In the genomic region with DNA sequence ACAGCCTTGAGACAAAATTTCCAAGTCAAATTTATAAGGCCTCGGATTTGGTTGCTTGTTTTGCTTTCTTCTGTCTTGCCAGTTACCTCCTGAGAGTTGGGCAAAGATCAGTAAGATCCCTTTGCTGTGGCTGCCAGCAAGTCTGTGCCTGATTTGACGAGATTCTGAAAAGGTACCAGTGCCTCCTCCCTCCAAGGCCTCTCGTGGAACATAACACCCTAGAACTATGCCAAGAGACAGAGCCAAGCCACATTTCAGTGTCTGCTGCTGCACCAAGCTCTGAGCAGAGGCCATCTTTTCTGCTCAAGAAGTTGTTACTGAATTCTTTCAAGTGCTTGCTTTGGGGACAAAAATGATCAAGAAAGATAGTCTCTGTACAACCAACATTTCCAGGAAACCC, we compare ENCODE assay signal across 12 cellular contexts.
DNase-seq lines count a peak whose midpoint lies in the region; ATAC-seq and TF ChIP-seq lines count a peak whose summit lies in the region.
"Had no signal": no experiment of that assay in that cellular context is flagged by ENCODE, and none has a peak within 500 bp of the region (broad histone marks: within the 10 kb centered on the region; RNA-seq: fewer than 3 reads in every experiment).

No MANE protein-coding gene starts in this region.

- WGBS in psoas muscle, 3 donors = 20 to 41% (median 20%) methylated on average over 3 of the region's 3 CpGs

- no peak for DNase-seq in WTC11 (ENCODE audit: low spot score)
- no peak for DNase-seq in left ventricle myocardium superior
- no peak for DNase-seq in psoas muscle
- no peak for DNase-seq in stimulated activated naive CD8-positive, alpha-beta T cell treated with anti-CD3 and anti-CD28 coated beads, Interleukin-15, amount 100 ng/mL, for 72 hours
- DNase-seq in GM13976 (ENCODE audit: low spot score) = no peak

- peaks cover 9% of the 10 kb centered on the region for H3K36me3 Mint-ChIP-seq in WTC11

- H3K4me3 Mint-ChIP-seq in WTC11 = no peak overlapping the region
- H3K4me3 Mint-ChIP-seq in stimulated activated naive CD8-positive, alpha-beta T cell treated with anti-CD3 and anti-CD28 coated beads, Interleukin-15, amount 100 ng/mL, for 72 hours = no peak overlapping the region
- H3K4me3 Mint-ChIP-seq: activated T-cell treated with anti-CD3 and anti-CD28 coated beads, Interleukin-2, amount 50 U/mL, for 4 hours had no signal

- intact Hi-C loops in left ventricle myocardium superior (cut with micrococcal nuclease) (loop anchor here (2.0 kb wide), 1 partner anchor 235 kb away; no protein-coding TSS in a partner anchor), psoas muscle (cut with DNase I) (loop anchor here (1.0 to 5.0 kb wide), 3 partner anchors 80 to 236 kb away; no protein-coding TSS in a partner anchor)

- peaks cover 2% of the 10 kb centered on the region; the same call in 1 of the 2 replicates for H3K27me3 Mint-ChIP-seq in WTC11 (ENCODE audit: low read depth)
- H3K27me3 Mint-ChIP-seq in stimulated activated naive CD8-positive, alpha-beta T cell treated with anti-CD3 and anti-CD28 coated beads, Interleukin-15, amount 100 ng/mL, for 72 hours = no peaks in the 10 kb centered on the region

- CTCF ChIA-PET in WTC11 (lab: Charles Lee) = interaction anchor here (1.6 to 3.9 kb wide), 2 partner anchors 226 to 237 kb away, joined by 3 to 28 read pairs; no protein-coding TSS in a partner anchor

- H3K4me3 ChIP-seq in psoas muscle = no peak overlapping the region
- H3K4me3 ChIP-seq: cardiac muscle cell, PC-9 had no signal

- H3K4me1 ChIP-seq in psoas muscle = peaks cover 7% of the 10 kb centered on the region
- H3K4me1 ChIP-seq: foreskin keratinocyte had no signal

- POLR2A ChIA-PET in WTC11 (lab: Charles Lee) = no interaction called here

- peaks cover 4% of the 10 kb centered on the region for H3K9me3 Mint-ChIP-seq in WTC11
- H3K9me3 Mint-ChIP-seq in stimulated activated naive CD8-positive, alpha-beta T cell treated with anti-CD3 and anti-CD28 coated beads, Interleukin-15, amount 100 ng/mL, for 72 hours = no peaks in the 10 kb centered on the region
- H3K9me3 Mint-ChIP-seq: activated T-cell treated with anti-CD3 and anti-CD28 coated beads, Interleukin-2, amount 50 U/mL, for 4 hours had no signal

- no peaks in the 10 kb centered on the region for H3K9me3 ChIP-seq in psoas muscle

- in situ Hi-C loops in GM13976 (cut with MboI; ENCODE audit: low sequenced_read_pairs, unreplicated experiment) = loop anchor here (5.0 kb wide), 1 partner anchor 230 kb away; no protein-coding TSS in a partner anchor

- H3K27ac ChIP-seq in psoas muscle = peak overlapping the region; percentile 7
- H3K27ac ChIP-seq: cardiac muscle cell, foreskin keratinocyte, PC-9 had no signal

- 0 out of 2 replicates have a peak, but pooled peaks cover 3% of the 10 kb centered on the region for H3K4me1 Mint-ChIP-seq in WTC11
- H3K4me1 Mint-ChIP-seq in stimulated activated naive CD8-positive, alpha-beta T cell treated with anti-CD3 and anti-CD28 coated beads, Interleukin-15, amount 100 ng/mL, for 72 hours = no peaks in the 10 kb centered on the region

- H3K27ac Mint-ChIP-seq in WTC11 = no peak overlapping the region
- H3K27ac Mint-ChIP-seq in stimulated activated naive CD8-positive, alpha-beta T cell treated with anti-CD3 and anti-CD28 coated beads, Interleukin-15, amount 100 ng/mL, for 72 hours = no peak overlapping the region

- no peaks in the 10 kb centered on the region for H3K36me3 ChIP-seq in psoas muscle (ENCODE audit: insufficient read depth in 1 of 2, low read depth in 1 of 2)
- H3K36me3 ChIP-seq: cardiac muscle cell had no signal

- H3K27me3 ChIP-seq in psoas muscle (ENCODE audit: insufficient read depth in 3 of 3, low read length in 2 of 3) = no peaks in the 10 kb centered on the region
- H3K27me3 ChIP-seq: cardiac muscle cell, foreskin keratinocyte had no signal

- TF ChIP-seq CTCF in WTC11 (IDR thresholded peaks at IDR 0.05) = no peak
- no peak for TF ChIP-seq CTCF in psoas muscle (IDR thresholded peaks at IDR 0.05)
- TF ChIP-seq CTCF in GM13976 (IDR thresholded peaks at IDR 0.05; ENCODE audit: borderline replicate concordance, control extremely low read depth, extremely low read depth, insufficient read depth, missing control alignments) = no peak

- peak; percentile 22 for ATAC-seq in GM18867 (IDR thresholded peaks at IDR 0.05; ENCODE audit: unreplicated experiment)
- ATAC-seq in WTC11 = peak; percentile 27; the same call in 1 of the 2 replicates
- peak; percentile 47 for ATAC-seq in left ventricle myocardium superior
- peak; percentile 69 to 86 (median 80) for ATAC-seq in psoas muscle
- no peak for ATAC-seq in stimulated activated naive CD8-positive, alpha-beta T cell treated with anti-CD3 and anti-CD28 coated beads, Interleukin-15, amount 100 ng/mL, for 72 hours
- no peak for ATAC-seq in HG02610 (IDR thresholded peaks at IDR 0.05; ENCODE audit: unreplicated experiment)
- no peak for ATAC-seq in GM18519 (IDR thresholded peaks at IDR 0.05; ENCODE audit: low FRiP score, unreplicated experiment)

TF ChIP-seq in WTC11, 78 proteins besides CTCF, POLR2A, EP300 and RAD21:
- TF ChIP-seq SMAD4 (CRISPR knock-in tag; IDR thresholded peaks at IDR 0.05) (no peak), ZNF232 (CRISPR knock-in tag; IDR thresholded peaks at IDR 0.05) (no peak), ZNF396 (CRISPR knock-in tag; IDR thresholded peaks at IDR 0.05; ENCODE audit: borderline replicate concordance) (no peak), SOX15 (CRISPR knock-in tag; IDR thresholded peaks at IDR 0.05) (no peak), SP1 (CRISPR knock-in tag; conservative IDR thresholded peaks at IDR 0.05) (no peak), TEAD1 (CRISPR knock-in tag; IDR thresholded peaks at IDR 0.05) (no peak), ETV6 (CRISPR knock-in tag; IDR thresholded peaks at IDR 0.05) (no peak)
- TF ChIP-seq, protein P1, sequence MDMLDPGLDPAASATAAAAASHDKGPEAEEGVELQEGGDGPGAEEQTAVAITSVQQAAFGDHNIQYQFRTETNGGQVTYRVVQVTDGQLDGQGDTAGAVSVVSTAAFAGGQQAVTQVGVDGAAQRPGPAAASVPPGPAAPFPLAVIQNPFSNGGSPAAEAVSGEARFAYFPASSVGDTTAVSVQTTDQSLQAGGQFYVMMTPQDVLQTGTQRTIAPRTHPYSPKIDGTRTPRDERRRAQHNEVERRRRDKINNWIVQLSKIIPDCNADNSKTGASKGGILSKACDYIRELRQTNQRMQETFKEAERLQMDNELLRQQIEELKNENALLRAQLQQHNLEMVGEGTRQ (CRISPR knock-in tag; IDR thresholded peaks at IDR 0.05) = no peak

Comparison
In these comparisons a context has a peak if more than half of its experiments do, and no peak if none do; other contexts are left out.
1. ATAC-seq: peak in GM18867 (single experiment), WTC11 (single experiment), left ventricle myocardium superior (single experiment) and psoas muscle (4 of 4); none in stimulated activated naive CD8-positive, alpha-beta T cell treated with anti-CD3 and anti-CD28 coated beads, Interleukin-15, amount 100 ng/mL, for 72 hours (single experiment), HG02610 (single experiment) and GM18519 (single experiment).